Comparison of ENCODE assay signal across 2 cellular contexts in the genomic region with DNA sequence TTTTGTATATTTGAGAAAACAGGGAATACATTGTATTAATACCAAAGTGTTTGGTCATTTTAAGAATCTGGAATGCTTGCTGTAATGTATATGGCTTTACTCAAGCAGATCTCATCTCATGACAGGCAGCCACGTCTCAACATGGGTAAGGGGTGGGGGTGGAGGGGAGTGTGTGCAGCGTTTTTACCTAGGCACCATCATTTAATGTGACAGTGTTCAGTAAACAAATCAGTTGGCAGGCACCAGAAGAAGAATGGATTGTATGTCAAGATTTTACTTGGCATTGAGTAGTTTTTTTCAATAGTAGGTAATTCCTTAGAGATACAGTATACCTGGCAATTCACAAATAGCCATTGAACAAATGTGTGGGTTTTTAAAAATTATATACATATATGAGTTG.
TF ChIP-seq lines count a peak whose summit lies in the region.

No MANE protein-coding gene starts in this region.

TF ChIP-seq in SK-N-SH treated with all-trans-retinoic acid at 6 μM for 48 hours, 23 proteins besides CTCF, POLR2A, EP300 and RAD21 (continued from another document):
- TF ChIP-seq, protein P1, sequence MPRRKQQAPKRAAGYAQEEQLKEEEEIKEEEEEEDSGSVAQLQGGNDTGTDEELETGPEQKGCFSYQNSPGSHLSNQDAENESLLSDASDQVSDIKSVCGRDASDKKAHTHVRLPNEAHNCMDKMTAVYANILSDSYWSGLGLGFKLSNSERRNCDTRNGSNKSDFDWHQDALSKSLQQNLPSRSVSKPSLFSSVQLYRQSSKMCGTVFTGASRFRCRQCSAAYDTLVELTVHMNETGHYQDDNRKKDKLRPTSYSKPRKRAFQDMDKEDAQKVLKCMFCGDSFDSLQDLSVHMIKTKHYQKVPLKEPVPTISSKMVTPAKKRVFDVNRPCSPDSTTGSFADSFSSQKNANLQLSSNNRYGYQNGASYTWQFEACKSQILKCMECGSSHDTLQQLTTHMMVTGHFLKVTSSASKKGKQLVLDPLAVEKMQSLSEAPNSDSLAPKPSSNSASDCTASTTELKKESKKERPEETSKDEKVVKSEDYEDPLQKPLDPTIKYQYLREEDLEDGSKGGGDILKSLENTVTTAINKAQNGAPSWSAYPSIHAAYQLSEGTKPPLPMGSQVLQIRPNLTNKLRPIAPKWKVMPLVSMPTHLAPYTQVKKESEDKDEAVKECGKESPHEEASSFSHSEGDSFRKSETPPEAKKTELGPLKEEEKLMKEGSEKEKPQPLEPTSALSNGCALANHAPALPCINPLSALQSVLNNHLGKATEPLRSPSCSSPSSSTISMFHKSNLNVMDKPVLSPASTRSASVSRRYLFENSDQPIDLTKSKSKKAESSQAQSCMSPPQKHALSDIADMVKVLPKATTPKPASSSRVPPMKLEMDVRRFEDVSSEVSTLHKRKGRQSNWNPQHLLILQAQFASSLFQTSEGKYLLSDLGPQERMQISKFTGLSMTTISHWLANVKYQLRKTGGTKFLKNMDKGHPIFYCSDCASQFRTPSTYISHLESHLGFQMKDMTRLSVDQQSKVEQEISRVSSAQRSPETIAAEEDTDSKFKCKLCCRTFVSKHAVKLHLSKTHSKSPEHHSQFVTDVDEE (CRISPR knock-in tag; IDR thresholded peaks at IDR 0.05), result no peak
- TF ChIP-seq ARNTL (CRISPR knock-in tag; IDR thresholded peaks at IDR 0.05; ENCODE audit: borderline replicate concordance, low read depth) (no peak), ZNF8 (CRISPR knock-in tag; IDR thresholded peaks at IDR 0.05) (no peak), BACH2 (CRISPR knock-in tag; IDR thresholded peaks at IDR 0.05; ENCODE audit: borderline replicate concordance) (no peak), GLIS3 (CRISPR knock-in tag; IDR thresholded peaks at IDR 0.05) (no peak), TOX (CRISPR knock-in tag; IDR thresholded peaks at IDR 0.05; ENCODE audit: borderline replicate concordance) (no peak), ESRRG (CRISPR knock-in tag; IDR thresholded peaks at IDR 0.05) (no peak), ZC3H10 (CRISPR knock-in tag; IDR thresholded peaks at IDR 0.05) (no peak), ZFP3 (CRISPR knock-in tag; IDR thresholded peaks at IDR 0.05) (no peak), OSR1 (CRISPR knock-in tag; IDR thresholded peaks at IDR 0.05) (no peak)
- TF ChIP-seq, protein P2, sequence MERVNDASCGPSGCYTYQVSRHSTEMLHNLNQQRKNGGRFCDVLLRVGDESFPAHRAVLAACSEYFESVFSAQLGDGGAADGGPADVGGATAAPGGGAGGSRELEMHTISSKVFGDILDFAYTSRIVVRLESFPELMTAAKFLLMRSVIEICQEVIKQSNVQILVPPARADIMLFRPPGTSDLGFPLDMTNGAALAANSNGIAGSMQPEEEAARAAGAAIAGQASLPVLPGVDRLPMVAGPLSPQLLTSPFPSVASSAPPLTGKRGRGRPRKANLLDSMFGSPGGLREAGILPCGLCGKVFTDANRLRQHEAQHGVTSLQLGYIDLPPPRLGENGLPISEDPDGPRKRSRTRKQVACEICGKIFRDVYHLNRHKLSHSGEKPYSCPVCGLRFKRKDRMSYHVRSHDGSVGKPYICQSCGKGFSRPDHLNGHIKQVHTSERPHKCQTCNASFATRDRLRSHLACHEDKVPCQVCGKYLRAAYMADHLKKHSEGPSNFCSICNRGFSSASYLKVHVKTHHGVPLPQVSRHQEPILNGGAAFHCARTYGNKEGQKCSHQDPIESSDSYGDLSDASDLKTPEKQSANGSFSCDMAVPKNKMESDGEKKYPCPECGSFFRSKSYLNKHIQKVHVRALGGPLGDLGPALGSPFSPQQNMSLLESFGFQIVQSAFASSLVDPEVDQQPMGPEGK (CRISPR knock-in tag; IDR thresholded peaks at IDR 0.05; ENCODE audit: borderline replicate concordance), result no peak

TF ChIP-seq in SK-N-SH, 30 proteins besides CTCF, POLR2A, EP300 and RAD21 (continued from another document):
- TF ChIP-seq, protein P3, sequence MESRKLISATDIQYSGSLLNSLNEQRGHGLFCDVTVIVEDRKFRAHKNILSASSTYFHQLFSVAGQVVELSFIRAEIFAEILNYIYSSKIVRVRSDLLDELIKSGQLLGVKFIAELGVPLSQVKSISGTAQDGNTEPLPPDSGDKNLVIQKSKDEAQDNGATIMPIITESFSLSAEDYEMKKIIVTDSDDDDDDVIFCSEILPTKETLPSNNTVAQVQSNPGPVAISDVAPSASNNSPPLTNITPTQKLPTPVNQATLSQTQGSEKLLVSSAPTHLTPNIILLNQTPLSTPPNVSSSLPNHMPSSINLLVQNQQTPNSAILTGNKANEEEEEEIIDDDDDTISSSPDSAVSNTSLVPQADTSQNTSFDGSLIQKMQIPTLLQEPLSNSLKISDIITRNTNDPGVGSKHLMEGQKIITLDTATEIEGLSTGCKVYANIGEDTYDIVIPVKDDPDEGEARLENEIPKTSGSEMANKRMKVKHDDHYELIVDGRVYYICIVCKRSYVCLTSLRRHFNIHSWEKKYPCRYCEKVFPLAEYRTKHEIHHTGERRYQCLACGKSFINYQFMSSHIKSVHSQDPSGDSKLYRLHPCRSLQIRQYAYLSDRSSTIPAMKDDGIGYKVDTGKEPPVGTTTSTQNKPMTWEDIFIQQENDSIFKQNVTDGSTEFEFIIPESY (IDR thresholded peaks at IDR 0.05; ENCODE audit: borderline replicate concordance, low read depth), result no peak
TF ChIP-seq in SK-N-SH: peak in this region for 0.
